ENCODE assay signal across 9 cellular contexts in genomic region chr9:7935666-7936065, GRCh38.
DNase-seq lines count a peak whose midpoint lies in the region; ATAC-seq and TF ChIP-seq lines count a peak whose summit lies in the region.
"Had no signal": no experiment of that assay in that cellular context is flagged by ENCODE, and none has a peak within 500 bp of the region (broad histone marks: within the 10 kb centered on the region; RNA-seq: fewer than 3 reads in every experiment).

No MANE protein-coding gene starts in this region.

- no peak for TF ChIP-seq CTCF in smooth muscle cell (IDR thresholded peaks at IDR 0.05; ENCODE audit: borderline replicate concordance, insufficient read depth, poor library complexity, severe bottlenecking)

- peak overlapping the region; percentile 72 for H3K4me2 ChIP-seq in smooth muscle cell

- peak overlapping the region; percentile 53 for H3K27ac ChIP-seq in smooth muscle cell (ENCODE audit: low read depth)
- H3K27ac ChIP-seq in aorta (ENCODE audit: low read depth in 1 of 2, low read length in 2 of 2), result peak overlapping the region in 1 of 2 donors; percentile 84

- no peak overlapping the region for H3K9ac ChIP-seq in smooth muscle cell (ENCODE audit: low read depth)

- WGBS in smooth muscle cell (ENCODE audit: low lambda C conversion rate), result 33% methylated on average over 2 of the region's 2 CpGs
- 14 to 18% methylated on average over 2 of the region's 2 CpGs for WGBS in aorta, 2 donors

- H3K27me3 Mint-ChIP-seq in activated CD4-positive, alpha-beta T cell treated with anti-CD3 and anti-CD28 coated beads, Interleukin-2, amount 10 ng/mL, durations not matched to agents 24 days and 14 days, result no peaks in the 10 kb centered on the region
- no peaks in the 10 kb centered on the region for H3K27me3 Mint-ChIP-seq in activated T-helper 1 cell treated with anti-CD3 and anti-CD28 coated beads, Interleukin-12 subunit alpha, Interleukin-12 subunit beta, Interleukin-2, Interleukin-4 antibody, amounts not matched to agents 30 ng/mL and 10 ng/mL and 1 ng/mL, durations not matched to agents 14 hours and 24 hours and 36 hours (ENCODE audit: insufficient read depth)

- peak overlapping the region; percentile 81 for H3K4me3 Mint-ChIP-seq in activated CD4-positive, alpha-beta T cell treated with anti-CD3 and anti-CD28 coated beads, Interleukin-2, amount 10 ng/mL, durations not matched to agents 24 days and 14 days
- peak overlapping the region; percentile 74 for H3K4me3 Mint-ChIP-seq in activated T-helper 1 cell treated with anti-CD3 and anti-CD28 coated beads, Interleukin-12 subunit alpha, Interleukin-12 subunit beta, Interleukin-2, Interleukin-4 antibody, amounts not matched to agents 30 ng/mL and 10 ng/mL and 1 ng/mL, durations not matched to agents 14 hours and 24 hours and 36 hours

- ATAC-seq in HG02981 (IDR thresholded peaks at IDR 0.05; ENCODE audit: unreplicated experiment) (peak; percentile 76), aorta (ENCODE audit: low FRiP score) (no peak)

- H3K4me1 ChIP-seq in smooth muscle cell (ENCODE audit: low read depth) (no peaks in the 10 kb centered on the region), aorta (ENCODE audit: control insufficient read depth in 1 of 2, insufficient read depth in 2 of 2, low read length in 2 of 2) (peaks cover 3% of the 10 kb centered on the region in 2 donors)

- H3K9me3 Mint-ChIP-seq in activated CD4-positive, alpha-beta T cell treated with anti-CD3 and anti-CD28 coated beads, Interleukin-2, amount 10 ng/mL, durations not matched to agents 24 days and 14 days, result peaks cover 14% of the 10 kb centered on the region
- H3K9me3 Mint-ChIP-seq in activated T-helper 1 cell treated with anti-CD3 and anti-CD28 coated beads, Interleukin-12 subunit alpha, Interleukin-12 subunit beta, Interleukin-2, Interleukin-4 antibody, amounts not matched to agents 30 ng/mL and 10 ng/mL and 1 ng/mL, durations not matched to agents 14 hours and 24 hours and 36 hours, result peaks cover 25% of the 10 kb centered on the region

- H3K27ac Mint-ChIP-seq in activated CD4-positive, alpha-beta T cell treated with anti-CD3 and anti-CD28 coated beads, Interleukin-2, amount 10 ng/mL, durations not matched to agents 24 days and 14 days, result peak overlapping the region; percentile 86
- H3K27ac Mint-ChIP-seq in activated T-helper 1 cell treated with anti-CD3 and anti-CD28 coated beads, Interleukin-12 subunit alpha, Interleukin-12 subunit beta, Interleukin-2, Interleukin-4 antibody, amounts not matched to agents 30 ng/mL and 10 ng/mL and 1 ng/mL, durations not matched to agents 14 hours and 24 hours and 36 hours, result peak overlapping the region; percentile 80

- DNase-seq in activated CD4-positive, alpha-beta T cell treated with anti-CD3 and anti-CD28 coated beads, Interleukin-2, amount 10 ng/mL, durations not matched to agents 24 days and 14 days, result peak; percentile 79
- DNase-seq in activated CD4-positive, alpha-beta T cell treated with anti-CD3 and anti-CD28 coated beads for 48 hours, result no peak
- DNase-seq in activated T-helper 1 cell treated with anti-CD3 and anti-CD28 coated beads, Interleukin-12 subunit alpha, Interleukin-12 subunit beta, Interleukin-2, Interleukin-4 antibody, amounts not matched to agents 30 ng/mL and 10 ng/mL and 1 ng/mL, durations not matched to agents 14 hours and 24 hours and 36 hours (ENCODE audit: low spot score), result peak; percentile 14
- no peak for DNase-seq in smooth muscle cell (lab: John Stamatoyannopoulos, UW; ENCODE audit: unreplicated experiment)
- DNase-seq in aorta, result no peak
- DNase-seq in NCI-H1092 (lab: John Stamatoyannopoulos, UW), result no peak
- DNase-seq in H7, result no peak
- DNase-seq: left cardiac atrium had no signal

- no peaks in the 10 kb centered on the region for H4K20me1 ChIP-seq in smooth muscle cell (ENCODE audit: low read depth)

- peaks cover 9% of the 10 kb centered on the region for H3K36me3 Mint-ChIP-seq in activated CD4-positive, alpha-beta T cell treated with anti-CD3 and anti-CD28 coated beads, Interleukin-2, amount 10 ng/mL, durations not matched to agents 24 days and 14 days (ENCODE audit: low read depth)
- H3K36me3 Mint-ChIP-seq in activated T-helper 1 cell treated with anti-CD3 and anti-CD28 coated beads, Interleukin-12 subunit alpha, Interleukin-12 subunit beta, Interleukin-2, Interleukin-4 antibody, amounts not matched to agents 30 ng/mL and 10 ng/mL and 1 ng/mL, durations not matched to agents 14 hours and 24 hours and 36 hours (ENCODE audit: low read depth), result peaks cover 8% of the 10 kb centered on the region

- H3F3A ChIP-seq in smooth muscle cell (ENCODE audit: low read depth), result no peaks in the 10 kb centered on the region

- no peaks in the 10 kb centered on the region for H3K79me2 ChIP-seq in smooth muscle cell (ENCODE audit: low read depth)

- H3K4me3 ChIP-seq in smooth muscle cell, result peak overlapping the region; percentile 27
- no peak overlapping the region for H3K4me3 ChIP-seq in aorta (ENCODE audit: low read length in 2 of 2)
- no peak overlapping the region for H3K4me3 ChIP-seq in H7 (ENCODE audit: insufficient read depth, low read depth, low read length)

- H2AFZ ChIP-seq in smooth muscle cell (ENCODE audit: low read depth), result peak overlapping the region; percentile 11

- intact Hi-C loops in activated CD4-positive, alpha-beta T cell treated with anti-CD3 and anti-CD28 coated beads, Interleukin-2, amount 10 ng/mL, durations not matched to agents 24 days and 14 days (cut with micrococcal nuclease), result loop anchor here (1.0 kb wide), 1 partner anchor 41 kb away; no protein-coding TSS in a partner anchor
- intact Hi-C loops in activated T-helper 1 cell treated with anti-CD3 and anti-CD28 coated beads, Interleukin-12 subunit alpha, Interleukin-12 subunit beta, Interleukin-2, Interleukin-4 antibody, amounts not matched to agents 30 ng/mL and 10 ng/mL and 1 ng/mL, durations not matched to agents 14 hours and 24 hours and 36 hours (cut with micrococcal nuclease), result loop anchor here (1.0 kb wide), 1 partner anchor 41 kb away; no protein-coding TSS in a partner anchor
- intact Hi-C loops in aorta (cut with DNase I), result no loop called here

- peaks cover 6% of the 10 kb centered on the region for H3K9me3 ChIP-seq in smooth muscle cell (replicated peaks; ENCODE audit: low read depth)
- H3K9me3 ChIP-seq in aorta (ENCODE audit: control insufficient read depth, low read length), result no peaks in the 10 kb centered on the region

- H3K27me3 ChIP-seq in smooth muscle cell (ENCODE audit: low read depth) (no peaks in the 10 kb centered on the region), aorta (ENCODE audit: control insufficient read depth in 1 of 2, insufficient read depth in 2 of 2, low read length in 1 of 2) (no peaks in the 10 kb centered on the region), H7 (ENCODE audit: control insufficient read depth, insufficient read depth, low read length) (no peaks in the 10 kb centered on the region)

- H3K36me3 ChIP-seq in smooth muscle cell (ENCODE audit: low read depth) (no peaks in the 10 kb centered on the region), aorta (ENCODE audit: control insufficient read depth in 1 of 2, insufficient read depth in 2 of 2, low read length in 1 of 2) (no peaks in the 10 kb centered on the region), H7 (replicated peaks; ENCODE audit: control insufficient read depth, insufficient read depth, low read length) (no peaks in the 10 kb centered on the region)

- H3K4me1 Mint-ChIP-seq in activated CD4-positive, alpha-beta T cell treated with anti-CD3 and anti-CD28 coated beads, Interleukin-2, amount 10 ng/mL, durations not matched to agents 24 days and 14 days, result peaks cover 17% of the 10 kb centered on the region
- peaks cover 18% of the 10 kb centered on the region for H3K4me1 Mint-ChIP-seq in activated T-helper 1 cell treated with anti-CD3 and anti-CD28 coated beads, Interleukin-12 subunit alpha, Interleukin-12 subunit beta, Interleukin-2, Interleukin-4 antibody, amounts not matched to agents 30 ng/mL and 10 ng/mL and 1 ng/mL, durations not matched to agents 14 hours and 24 hours and 36 hours (ENCODE audit: low read depth)

Comparison
In these comparisons a context has a peak if more than half of its experiments do, and no peak if none do; other contexts are left out.
1. DNase-seq: peak in activated CD4-positive, alpha-beta T cell treated with anti-CD3 and anti-CD28 coated beads, Interleukin-2, amount 10 ng/mL, durations not matched to agents 24 days and 14 days (single experiment) and activated T-helper 1 cell treated with anti-CD3 and anti-CD28 coated beads, Interleukin-12 subunit alpha, Interleukin-12 subunit beta, Interleukin-2, Interleukin-4 antibody, amounts not matched to agents 30 ng/mL and 10 ng/mL and 1 ng/mL, durations not matched to agents 14 hours and 24 hours and 36 hours (single experiment); none in activated CD4-positive, alpha-beta T cell treated with anti-CD3 and anti-CD28 coated beads for 48 hours (single experiment), smooth muscle cell (single experiment), aorta (0 of 2), NCI-H1092 (single experiment) and H7 (single experiment).
2. intact Hi-C loops: an anchor here in activated CD4-positive, alpha-beta T cell treated with anti-CD3 and anti-CD28 coated beads, Interleukin-2, amount 10 ng/mL, durations not matched to agents 24 days and 14 days (1.0 kb wide) and activated T-helper 1 cell treated with anti-CD3 and anti-CD28 coated beads, Interleukin-12 subunit alpha, Interleukin-12 subunit beta, Interleukin-2, Interleukin-4 antibody, amounts not matched to agents 30 ng/mL and 10 ng/mL and 1 ng/mL, durations not matched to agents 14 hours and 24 hours and 36 hours (1.0 kb wide); none called in aorta.